Comparison of ENCODE assay signal across 24 cellular contexts in genomic region chr13:94992277-94992989, GRCh38.
DNase-seq lines count a peak whose midpoint lies in the region; ATAC-seq and TF ChIP-seq lines count a peak whose summit lies in the region.
"Had no signal": no experiment of that assay in that cellular context is flagged by ENCODE, and none has a peak within 500 bp of the region (broad histone marks: within the 10 kb centered on the region; RNA-seq: fewer than 3 reads in every experiment).

No MANE protein-coding gene starts in this region.

- no peak overlapping the region for H2BK12ac ChIP-seq in neuronal stem cell (ENCODE audit: low read length)

- no peak overlapping the region for H3K4me2 ChIP-seq in neuronal stem cell (ENCODE audit: insufficient read depth, low read length, poor library complexity, severe bottlenecking)
- H3K4me2 ChIP-seq: BLaER1, KMS-11 had no signal

- no peaks in the 10 kb centered on the region for H3K79me1 ChIP-seq in neuronal stem cell (ENCODE audit: low read depth, low read length)

- H3K27me3 ChIP-seq in neuronal stem cell (ENCODE audit: control insufficient read depth in 3 of 3, insufficient read depth in 3 of 3, low read depth in 1 of 3, low read length in 3 of 3) (no peaks in the 10 kb centered on the region), testis (no peaks in the 10 kb centered on the region)
- H3K27me3 ChIP-seq: BLaER1 had no signal

- H4K8ac ChIP-seq in neuronal stem cell (ENCODE audit: low read depth, low read length) = no peak overlapping the region

- no peak overlapping the region for H3K9ac ChIP-seq in neuronal stem cell (ENCODE audit: low read depth, low read length, poor library complexity)
- H3K9ac ChIP-seq: BLaER1, KMS-11 had no signal

- H3K27ac ChIP-seq in neuronal stem cell (replicated peaks; ENCODE audit: low read length) (no peak overlapping the region), testis (no peak overlapping the region)
- H3K27ac ChIP-seq: BLaER1, KMS-11 had no signal

- H3K9me3 Mint-ChIP-seq in activated naive CD4-positive, alpha-beta T cell treated with anti-CD3 and anti-CD28 coated beads, Interleukin-2, amount 50 U/mL, for 72 hours = no peaks in the 10 kb centered on the region

- DNase-seq in left cardiac atrium (no peak), Right ventricle myocardium inferior (ENCODE audit: missing footprints) (no peak), epithelial cell of esophagus (ENCODE audit: low read depth) (peak; percentile 33), neuronal stem cell (ENCODE audit: low spot score) (no peak), testis (no peak), omental fat pad (ENCODE audit: low spot score) (no peak)
- DNase-seq in activated naive CD4-positive, alpha-beta T cell treated with anti-CD3 and anti-CD28 coated beads, Interleukin-2, amount 50 U/mL, for 72 hours (ENCODE audit: low spot score in 2 of 2) = no peak
- DNase-seq: 8988T; CD4-positive, CD25-positive, alpha-beta regulatory T cell; H7; IMR-90; NCI-H1092; NCI-H1417 treated with DMSO at 0.1 percent for 48 hours; NCI-H1694 treated with DMSO at 0.1 percent for 48 hours; NCI-H2081 treated with DMSO at 0.1 percent for 48 hours; NCI-H2171; NCI-H226; NCI-H510A; NCI-H69; RPMI8226; SHP77 had no signal

- no peak for TF ChIP-seq POLR2A in testis (IDR thresholded peaks at IDR 0.05)

- no peak overlapping the region for H2BK120ac ChIP-seq in neuronal stem cell (ENCODE audit: low read depth, low read length)

- no peak overlapping the region for H4K91ac ChIP-seq in neuronal stem cell (ENCODE audit: low read depth, low read length, poor library complexity)

- H3K4me3 ChIP-seq in epithelial cell of esophagus (ENCODE audit: low read length) = no peak overlapping the region
- no peak overlapping the region for H3K4me3 ChIP-seq in neuronal stem cell (ENCODE audit: low read length in 2 of 2)
- no peak overlapping the region for H3K4me3 ChIP-seq in testis
- H3K4me3 ChIP-seq: BLaER1 had no signal

- H3K36me3 Mint-ChIP-seq in activated naive CD4-positive, alpha-beta T cell treated with anti-CD3 and anti-CD28 coated beads, Interleukin-2, amount 50 U/mL, for 72 hours = no peaks in the 10 kb centered on the region
- H3K36me3 Mint-ChIP-seq: CD4-positive, CD25-positive, alpha-beta regulatory T cell had no signal

- peaks cover 0 to 11% of the 10 kb centered on the region in 2 donors for H3K9me3 ChIP-seq in neuronal stem cell (replicated peaks in 1 of 2; ENCODE audit: control insufficient read depth in 2 of 2, insufficient read depth in 1 of 2, low read depth in 1 of 2, low read length in 2 of 2)
- H3K9me3 ChIP-seq in testis = no peaks in the 10 kb centered on the region
- H3K9me3 ChIP-seq: BLaER1 had no signal

- no peaks in the 10 kb centered on the region for H3K36me3 ChIP-seq in neuronal stem cell (replicated peaks in 1 of 2; ENCODE audit: control insufficient read depth in 2 of 2, insufficient read depth in 2 of 2, low read length in 2 of 2)
- no peaks in the 10 kb centered on the region for H3K36me3 ChIP-seq in testis (ENCODE audit: low read depth, missing control alignments)
- H3K36me3 ChIP-seq: BLaER1 had no signal

- H2BK15ac ChIP-seq in neuronal stem cell (ENCODE audit: low read length) = no peak overlapping the region

- no peak overlapping the region for H3K27ac Mint-ChIP-seq in activated naive CD4-positive, alpha-beta T cell treated with anti-CD3 and anti-CD28 coated beads, Interleukin-2, amount 50 U/mL, for 72 hours
- H3K27ac Mint-ChIP-seq: CD4-positive, CD25-positive, alpha-beta regulatory T cell had no signal

- no peak overlapping the region for H2BK5ac ChIP-seq in neuronal stem cell (ENCODE audit: low read length)

- ATAC-seq in left cardiac atrium (peak; percentile 49 to 55), Right ventricle myocardium inferior (no peak), HG03378 (IDR thresholded peaks at IDR 0.05; ENCODE audit: unreplicated experiment) (no peak), omental fat pad (ENCODE audit: low FRiP score) (no peak)
- ATAC-seq in activated naive CD4-positive, alpha-beta T cell treated with anti-CD3 and anti-CD28 coated beads, Interleukin-2, amount 50 U/mL, for 72 hours = no peak

- H3K4me1 ChIP-seq in neuronal stem cell (ENCODE audit: control insufficient read depth in 2 of 2, insufficient read depth in 1 of 2, low read depth in 1 of 2, low read length in 2 of 2) = peaks cover 3 to 12% of the 10 kb centered on the region in 2 donors
- H3K4me1 ChIP-seq in testis = no peaks in the 10 kb centered on the region
- H3K4me1 ChIP-seq: BLaER1 had no signal

- no peak overlapping the region for H3K4ac ChIP-seq in neuronal stem cell (ENCODE audit: low read length)

- H2AK5ac ChIP-seq in neuronal stem cell (ENCODE audit: low read depth, low read length) = no peak overlapping the region

- no peak for TF ChIP-seq CTCF in epithelial cell of esophagus (IDR thresholded peaks at IDR 0.05; ENCODE audit: insufficient read depth, low read depth, low read length, missing control alignments)
- no peak for TF ChIP-seq CTCF in testis (IDR thresholded peaks at IDR 0.05)
- TF ChIP-seq CTCF in omental fat pad (IDR thresholded peaks at IDR 0.05) = no peak

- H3K14ac ChIP-seq in neuronal stem cell (ENCODE audit: low read length) = no peak overlapping the region

- peak overlapping the region; percentile 3 for H2AFZ ChIP-seq in neuronal stem cell (ENCODE audit: low read length)

- WGBS in neuronal stem cell (ENCODE audit: extremely low coverage in 2 of 2, insufficient read length in 2 of 2, insufficient replicate concordance in 1 of 2), 2 donors = no CpG with 5 or more reads among the region's 7 CpGs
- WGBS in testis, 2 donors = 77 to 79% methylated on average over 7 of the region's 7 CpGs

- H3K23ac ChIP-seq in neuronal stem cell (ENCODE audit: low read depth, low read length, poor library complexity) = no peak overlapping the region

- H3K18ac ChIP-seq in neuronal stem cell (ENCODE audit: low read length) = no peak overlapping the region

- intact Hi-C loops in left cardiac atrium (cut with DNase I) (no loop called here), Right ventricle myocardium inferior (cut with DNase I) (no loop called here), testis (cut with DNase I; ENCODE audit: low total_unique reads) (no loop called here)

Comparison
In these comparisons a context has a peak if more than half of its experiments do, and no peak if none do; other contexts are left out.
1. ATAC-seq: peak in left cardiac atrium (2 of 2); none in Right ventricle myocardium inferior (single experiment), HG03378 (single experiment), omental fat pad (single experiment) and activated naive CD4-positive, alpha-beta T cell treated with anti-CD3 and anti-CD28 coated beads, Interleukin-2, amount 50 U/mL, for 72 hours (0 of 2).